Comparison of ENCODE assay signal across 8 cellular contexts in genomic region chr10:131885391-131886165, GRCh38. TPM values are rescaled to one million over a fixed set of nuclear protein-coding genes. Genes with fewer than 3 reads are reported as not detected.
DNase-seq lines count a peak whose midpoint lies in the region; ATAC-seq and TF ChIP-seq lines count a peak whose summit lies in the region.

No MANE protein-coding gene starts in this region.

- no peaks in the 10 kb centered on the region for H3K9me2 ChIP-seq in DOHH2 (replicated peaks; ENCODE audit: control insufficient read depth, low read length)

- dilution Hi-C loops in mammary epithelial cell (cut with HindIII; ENCODE audit: low sequenced_read_pairs), result no loop called here

- CTCF ChIA-PET in mammary epithelial cell (lab: Charles Lee; ENCODE audit: low non-redundant PET), result interaction anchor here (0.7 to 2.0 kb wide), 4 partner anchors 137 to 947 kb away, joined by 5 read pairs; no protein-coding TSS in a partner anchor

- H3K9me3 ChIP-seq in DOHH2 (ENCODE audit: control insufficient read depth, insufficient read depth, low read length) (peaks cover 11% of the 10 kb centered on the region; the same call in 1 of the 2 replicates), mammary epithelial cell (replicated peaks; ENCODE audit: insufficient read depth, low read length) (no peaks in the 10 kb centered on the region)

- H4K20me1 ChIP-seq in DOHH2 (ENCODE audit: control insufficient read depth, insufficient read depth, low read depth, low read length), result no peaks in the 10 kb centered on the region
- H4K20me1 ChIP-seq in mammary epithelial cell (ENCODE audit: insufficient read depth, low read length), result peaks cover 2% of the 10 kb centered on the region

- 36% methylated on average over 21 of the region's 25 CpGs for WGBS in mammary epithelial cell (ENCODE audit: low coverage, missing lambda C conversion rate)

- peak overlapping the region; percentile 35 for H2AFZ ChIP-seq in mammary epithelial cell (ENCODE audit: low read depth, low read length)

- peak; percentile 97 for ATAC-seq in GM21717 (IDR thresholded peaks at IDR 0.05; ENCODE audit: unreplicated experiment)
- ATAC-seq in left colon, result peak; percentile 99

- intact Hi-C loops in mammary epithelial cell (cut with micrococcal nuclease), result loop anchor here (1.0 to 5.0 kb wide), 5 partner anchors 58 to 257 kb away; partner anchors contain the start of gene BNIP3
- intact Hi-C loops in left colon (cut with DNase I, micrococcal nuclease), result loop anchor here (5.0 to 10.0 kb wide), 3 partner anchors 137 to 259 kb away; no protein-coding TSS in a partner anchor

- in situ Hi-C loops in mammary epithelial cell (cut with MboI; ENCODE audit: low sequenced_read_pairs in 2 of 2), result loop anchor here (5.0 to 10.0 kb wide), 3 partner anchors 97 to 259 kb away; partner anchors contain the start of gene BNIP3 (in 1 of the 2)

- no peak overlapping the region for H3K9ac ChIP-seq in mammary epithelial cell (ENCODE audit: insufficient read depth, low read length)

- H3K27me3 ChIP-seq in DOHH2 (ENCODE audit: control insufficient read depth, low read length), result no peaks in the 10 kb centered on the region
- no peaks in the 10 kb centered on the region for H3K27me3 ChIP-seq in mammary epithelial cell (ENCODE audit: insufficient read depth, low read length)

- no peaks in the 10 kb centered on the region for H3F3A ChIP-seq in DOHH2 (ENCODE audit: control insufficient read depth, insufficient read depth)

- DNase-seq in KG1 (lab: John Stamatoyannopoulos, UW) (peak; percentile 18), mammary epithelial cell (peak; percentile 65), left colon (peak; percentile 48 to 86), GOT3 (lab: John Stamatoyannopoulos, UW) (no peak)
- peak; percentile 65 to 80 (median 68) for DNase-seq in activated CD4-positive, CD25-positive, alpha-beta regulatory T cell (lab: John Stamatoyannopoulos, UW)
- peak; percentile 74 to 85 for DNase-seq in stimulated activated CD4-positive, alpha-beta T cell treated with anti-CD3 and anti-CD28 coated beads, Interleukin-4, amount 100 ng/mL, for 48 hours (ENCODE audit: low read depth in 2 of 2)

- TF ChIP-seq CTCF in DOHH2 (IDR thresholded peaks at IDR 0.05; ENCODE audit: low read depth, low read length, poor library complexity, severe bottlenecking), result peak; percentile 77
- peak; percentile 96 to 99 for TF ChIP-seq CTCF in mammary epithelial cell (conservative IDR thresholded peaks at IDR 0.05 in 1 of 2, IDR thresholded peaks at IDR 0.05 in 1 of 2; ENCODE audit: extremely low read depth in 1 of 2, insufficient read depth in 1 of 2, low read depth in 1 of 2, low read length in 2 of 2)

- no TSS peak for BruUV-seq in mammary epithelial cell (replicated peaks; lab: Mats Ljungman, UMichigan)

- H3K27ac ChIP-seq in DOHH2 (ENCODE audit: low read depth, low read length), result no peak overlapping the region
- no peak overlapping the region for H3K27ac ChIP-seq in mammary epithelial cell (ENCODE audit: insufficient read depth, low read depth, low read length)

- no peak overlapping the region for H3K4me2 ChIP-seq in DOHH2 (ENCODE audit: low read length)
- H3K4me2 ChIP-seq in mammary epithelial cell (ENCODE audit: insufficient read depth, low read depth, low read length), result peak overlapping the region; percentile 26

- H3K79me2 ChIP-seq in DOHH2 (ENCODE audit: control insufficient read depth, low read length) (no peaks in the 10 kb centered on the region), mammary epithelial cell (ENCODE audit: insufficient read depth, low read length) (no peaks in the 10 kb centered on the region)

- H3K4me1 ChIP-seq in DOHH2 (ENCODE audit: control insufficient read depth, low read length), result no peaks in the 10 kb centered on the region
- H3K4me1 ChIP-seq in mammary epithelial cell (ENCODE audit: insufficient read depth, low read length), result peaks cover 15% of the 10 kb centered on the region

- H3K4me3 ChIP-seq in DOHH2 (ENCODE audit: low read length) (no peak overlapping the region), mammary epithelial cell (replicated peaks in 1 of 3; ENCODE audit: insufficient read depth in 1 of 3, low read depth in 2 of 3, low read length in 3 of 3) (no peak overlapping the region)

- no peaks in the 10 kb centered on the region for H3K36me3 ChIP-seq in DOHH2 (ENCODE audit: control insufficient read depth, low read length)
- no peaks in the 10 kb centered on the region for H3K36me3 ChIP-seq in mammary epithelial cell (ENCODE audit: insufficient read depth, low read length)

RNA-seq across cellular contexts. Expression of gene PPP2R2D, which starts 15.2 kb away (rescaled TPM):
- 10 to 100 TPM; 33.7 to 36.5 TPM for total RNA-seq in mammary epithelial cell
- polyA plus RNA-seq in mammary epithelial cell, result 42.4 TPM
- 63.3 TPM for polyA minus RNA-seq in mammary epithelial cell
- 10 to 100 TPM; 28.5 to 30.2 TPM for total RNA-seq in left colon
